Comparison of ENCODE assay signal across 19 cellular contexts in the genomic region with DNA sequence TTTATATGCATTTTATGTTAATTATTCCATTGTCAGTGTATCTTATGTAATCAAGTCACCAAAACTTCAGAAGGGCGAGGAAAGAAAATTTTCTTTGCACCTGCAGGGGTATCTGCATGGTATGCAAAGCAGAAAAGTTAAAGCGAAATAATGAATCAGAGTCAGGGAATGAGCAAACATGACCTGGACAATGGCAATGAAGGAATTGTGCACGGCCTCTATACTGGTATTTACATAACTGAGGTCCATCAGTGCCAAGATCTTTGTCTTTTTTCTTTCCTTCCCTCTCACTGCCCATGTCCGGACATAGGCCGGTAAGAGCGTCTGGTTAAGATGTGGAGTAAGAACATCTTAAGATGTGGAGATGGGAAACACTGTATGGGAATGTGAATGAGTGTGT.
"Had no signal": no experiment of that assay in that cellular context is flagged by ENCODE, and none has a peak within 500 bp of the region (broad histone marks: within the 10 kb centered on the region; RNA-seq: fewer than 3 reads in every experiment).

No MANE protein-coding gene starts in this region.

- DNase-seq: effector CD4-positive, alpha-beta T cell; heart left ventricle; hypothalamus; kidney glomerular epithelial cell; naive B cell; right lobe of liver; stimulated activated CD4-positive, alpha-beta T cell treated with anti-CD3 and anti-CD28 coated beads, Interleukin-15, amount 100 ng/mL, for 24 hours; stimulated activated CD4-positive, alpha-beta T cell treated with anti-CD3 and anti-CD28 coated beads, Interleukin-1b, Interleukin-23, amount 100 ng/mL, for 48 hours; stimulated activated CD4-positive, alpha-beta T cell treated with anti-CD3 and anti-CD28 coated beads, Interleukin-4, amount 100 ng/mL, for 4 hours; stimulated activated naive B cell treated with anti-CD40 and anti-IgM and Interleukin-4, amounts not matched to agents 10 μg/mL and 1 μg/mL and 100 μg/mL, for 72 hours; stimulated activated naive CD8-positive, alpha-beta T cell treated with anti-CD3 and anti-CD28 coated beads, Interleukin-15, amount 100 ng/mL, for 72 hours; substantia nigra; trophoblast cell had no signal

- H3K27me3 ChIP-seq: heart left ventricle, right lobe of liver had no signal

- H3K4me1 Mint-ChIP-seq: naive B cell; stimulated activated naive B cell treated with anti-CD40 and anti-IgM and Interleukin-4, amounts not matched to agents 10 μg/mL and 1 μg/mL and 100 μg/mL, for 72 hours; stimulated activated naive CD8-positive, alpha-beta T cell treated with anti-CD3 and anti-CD28 coated beads, Interleukin-15, amount 100 ng/mL, for 72 hours had no signal

- FAIRE-seq: frontal cortex, islet of Langerhans had no signal

- H3K9me3 Mint-ChIP-seq: stimulated activated naive CD8-positive, alpha-beta T cell treated with anti-CD3 and anti-CD28 coated beads, Interleukin-15, amount 100 ng/mL, for 72 hours had no signal

- H2AFZ ChIP-seq: parathyroid adenoma had no signal

- H3K4me3 ChIP-seq: coronary artery, heart left ventricle, prostate gland, right lobe of liver had no signal

- H3K27me3 Mint-ChIP-seq: naive B cell; stimulated activated naive B cell treated with anti-CD40 and anti-IgM and Interleukin-4, amounts not matched to agents 10 μg/mL and 1 μg/mL and 100 μg/mL, for 72 hours had no signal

- H3K27ac ChIP-seq: coronary artery, heart left ventricle, parathyroid adenoma, prostate gland, right lobe of liver had no signal

- H3K4me1 ChIP-seq: prostate gland had no signal

- H3K36me3 Mint-ChIP-seq: naive B cell; stimulated activated naive B cell treated with anti-CD40 and anti-IgM and Interleukin-4, amounts not matched to agents 10 μg/mL and 1 μg/mL and 100 μg/mL, for 72 hours had no signal

- H3K27ac Mint-ChIP-seq: stimulated activated naive B cell treated with anti-CD40 and anti-IgM and Interleukin-4, amounts not matched to agents 10 μg/mL and 1 μg/mL and 100 μg/mL, for 72 hours; stimulated activated naive CD8-positive, alpha-beta T cell treated with anti-CD3 and anti-CD28 coated beads, Interleukin-15, amount 100 ng/mL, for 72 hours had no signal

- H3K9me3 ChIP-seq: heart left ventricle, prostate gland, right lobe of liver had no signal

- H3K79me2 ChIP-seq: parathyroid adenoma had no signal

- H3K9ac ChIP-seq: parathyroid adenoma had no signal

- H3K36me3 ChIP-seq: heart left ventricle, prostate gland, right lobe of liver had no signal

- H3K4me3 Mint-ChIP-seq: naive B cell; nephron; stimulated activated naive B cell treated with anti-CD40 and anti-IgM and Interleukin-4, amounts not matched to agents 10 μg/mL and 1 μg/mL and 100 μg/mL, for 72 hours; stimulated activated naive CD8-positive, alpha-beta T cell treated with anti-CD3 and anti-CD28 coated beads, Interleukin-15, amount 100 ng/mL, for 72 hours had no signal

- ATAC-seq: heart left ventricle; stimulated activated naive B cell treated with anti-CD40 and anti-IgM and Interleukin-4, amounts not matched to agents 10 μg/mL and 1 μg/mL and 100 μg/mL, for 72 hours; stimulated activated naive CD8-positive, alpha-beta T cell treated with anti-CD3 and anti-CD28 coated beads, Interleukin-15, amount 100 ng/mL, for 72 hours had no signal
